In the genomic region with DNA sequence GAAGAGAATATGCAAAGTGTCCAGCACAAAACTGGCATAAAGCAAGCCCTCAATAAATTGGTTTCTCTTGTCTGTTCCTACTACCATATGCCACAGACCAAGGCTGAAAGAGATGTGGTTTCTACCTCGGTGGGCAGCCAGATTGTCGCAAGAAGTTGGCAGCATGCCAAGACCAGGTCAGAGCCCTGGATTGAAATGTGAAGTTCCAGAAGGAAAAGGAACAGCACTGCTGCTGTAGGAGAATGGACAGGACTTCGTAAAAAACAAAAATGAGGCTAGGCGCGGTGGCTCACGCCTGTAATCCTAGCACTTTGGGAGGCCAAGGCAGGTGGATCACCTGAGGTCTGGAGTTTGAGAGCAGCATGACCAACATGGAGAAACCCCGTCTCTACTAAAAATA, we compare ENCODE assay signal across 2 cellular contexts.
TF ChIP-seq lines count a peak whose summit lies in the region.

No MANE protein-coding gene starts in this region.

TF ChIP-seq in HepG2, 621 proteins besides CTCF, POLR2A, EP300 and RAD21:
- TF ChIP-seq GTF2F1 (IDR thresholded peaks at IDR 0.05; ENCODE audit: low read length) (peak; percentile 68; the same call in 1 of the 2 replicates), LCORL (IDR thresholded peaks at IDR 0.05) (peak; percentile 100), LCORL (CRISPR knock-in tag; IDR thresholded peaks at IDR 0.05) (no peak), RCOR2 (CRISPR knock-in tag; IDR thresholded peaks at IDR 0.05) (no peak), NFIB (CRISPR knock-in tag; IDR thresholded peaks at IDR 0.05; ENCODE audit: borderline replicate concordance) (0 out of 2 replicates have a peak, but pooled peaks have one; percentile 62), MXI1 (IDR thresholded peaks at IDR 0.05; ENCODE audit: borderline replicate concordance, low read depth, low read length) (peak; percentile 20; the same call in 1 of the 3 replicates)

TF ChIP-seq in K562, 482 proteins besides CTCF, POLR2A, EP300 and RAD21:
- TF ChIP-seq ZNF354B (CRISPR knock-in tag; IDR thresholded peaks at IDR 0.05) (no peak), NFIC (IDR thresholded peaks at IDR 0.05) (peak; percentile 100), NCOA2 (IDR thresholded peaks at IDR 0.05; ENCODE audit: partially characterized antibody in 2 of 2) (peak in 1 of 2 experiments; percentile 43), SMC3 (conservative IDR thresholded peaks at IDR 0.05; ENCODE audit: insufficient read depth, low read depth, low read length) (no peak), SMAD1 (IDR thresholded peaks at IDR 0.05; ENCODE audit: low read depth, low read length, partially characterized antibody) (peak; percentile 92), FOXA1 (IDR thresholded peaks at IDR 0.05; ENCODE audit: borderline replicate concordance) (no peak), EWSR1 (IDR thresholded peaks at IDR 0.05; ENCODE audit: borderline replicate concordance, low read depth, partially characterized antibody) (no peak), RUNX1 (IDR thresholded peaks at IDR 0.05; ENCODE audit: low read depth) (no peak), NFIX (CRISPR knock-in tag; IDR thresholded peaks at IDR 0.05; ENCODE audit: low read depth) (peak; percentile 99)
- TF ChIP-seq, protein P1, sequence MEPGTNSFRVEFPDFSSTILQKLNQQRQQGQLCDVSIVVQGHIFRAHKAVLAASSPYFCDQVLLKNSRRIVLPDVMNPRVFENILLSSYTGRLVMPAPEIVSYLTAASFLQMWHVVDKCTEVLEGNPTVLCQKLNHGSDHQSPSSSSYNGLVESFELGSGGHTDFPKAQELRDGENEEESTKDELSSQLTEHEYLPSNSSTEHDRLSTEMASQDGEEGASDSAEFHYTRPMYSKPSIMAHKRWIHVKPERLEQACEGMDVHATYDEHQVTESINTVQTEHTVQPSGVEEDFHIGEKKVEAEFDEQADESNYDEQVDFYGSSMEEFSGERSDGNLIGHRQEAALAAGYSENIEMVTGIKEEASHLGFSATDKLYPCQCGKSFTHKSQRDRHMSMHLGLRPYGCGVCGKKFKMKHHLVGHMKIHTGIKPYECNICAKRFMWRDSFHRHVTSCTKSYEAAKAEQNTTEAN (CRISPR knock-in tag; IDR thresholded peaks at IDR 0.05), result no peak
